30 cellular contexts compared by ENCODE assay signal in the genomic region with DNA sequence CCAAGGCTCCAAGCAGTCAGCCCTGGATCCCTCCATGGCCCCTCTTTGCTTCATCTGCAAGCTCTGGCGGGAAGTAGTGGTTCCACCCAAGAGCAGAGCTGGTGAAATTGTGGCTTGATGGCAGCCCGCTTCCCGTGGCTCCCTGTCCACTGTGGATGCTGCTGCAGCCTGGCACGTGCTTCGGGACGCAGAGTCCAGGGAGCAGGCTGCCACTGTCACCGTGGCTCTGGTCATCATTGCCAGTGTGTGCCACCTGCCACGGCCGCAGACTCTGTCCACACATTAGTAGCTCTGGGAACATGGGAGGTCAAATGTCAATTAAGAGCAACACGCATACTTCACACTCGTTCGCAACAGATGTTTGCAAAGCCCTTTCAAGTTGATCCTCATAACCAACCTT. TPM values are rescaled to one million over a fixed set of nuclear protein-coding genes. Genes with fewer than 3 reads are reported as not detected.
"Had no signal": no experiment of that assay in that cellular context is flagged by ENCODE, and none has a peak within 500 bp of the region (broad histone marks: within the 10 kb centered on the region; RNA-seq: fewer than 3 reads in every experiment).

No MANE protein-coding gene starts in this region.

- DNase-seq: cortex of kidney; effector CD8-positive, alpha-beta T cell; effector memory CD8-positive, alpha-beta T cell; endodermal cell; erythroblast; esophagus squamous epithelium; foreskin fibroblast; foreskin melanocyte; gastrocnemius medialis; glutamatergic neuron; heart right ventricle; hippocampal formation; left cardiac atrium; left lung; left ventricle myocardium superior; lower lobe of right lung; mesenchymal stem cell; midbrain had no signal

- H3K36me3 ChIP-seq: esophagus squamous epithelium, gastrocnemius medialis, heart right ventricle, left lung, lower lobe of right lung had no signal

- FAIRE-seq: colon, endometrium, islet of Langerhans, keratinocyte had no signal

- H3K4me3 Mint-ChIP-seq: dendritic cell treated with granulocyte-macrophage colony-stimulating factor and Interleukin-4, amounts not matched to agents 40 ng/mL and 50 ng/mL, for 4 days; effector memory CD8-positive, alpha-beta T cell; endodermal cell had no signal

- H3K27ac Mint-ChIP-seq: dendritic cell treated with granulocyte-macrophage colony-stimulating factor and Interleukin-4, amounts not matched to agents 40 ng/mL and 50 ng/mL, for 4 days; effector memory CD8-positive, alpha-beta T cell; endodermal cell had no signal

- H3K4me3 ChIP-seq: esophagus squamous epithelium, gastrocnemius medialis, heart right ventricle, left lung, lower lobe of right lung had no signal

- H3K4me1 ChIP-seq: esophagus squamous epithelium, gastrocnemius medialis, left lung, lower lobe of right lung had no signal

- H3K27ac ChIP-seq: epithelial cell of prostate, esophagus squamous epithelium, gastrocnemius medialis, heart right ventricle, left lung, lower lobe of right lung had no signal

- H3K9me3 Mint-ChIP-seq: dendritic cell treated with granulocyte-macrophage colony-stimulating factor and Interleukin-4, amounts not matched to agents 40 ng/mL and 50 ng/mL, for 4 days; effector memory CD8-positive, alpha-beta T cell; endodermal cell had no signal

- H3K4me1 Mint-ChIP-seq: endodermal cell had no signal

- H3K9me3 ChIP-seq: esophagus squamous epithelium, gastrocnemius medialis, heart right ventricle, left lung, lower lobe of right lung had no signal

- ATAC-seq: effector memory CD8-positive, alpha-beta T cell; esophagus mucosa; gastrocnemius medialis; heart right ventricle; left cardiac atrium; left lung; left ventricle myocardium superior; lower lobe of right lung had no signal

- H3K27me3 ChIP-seq: left lung had no signal

RNA-seq across cellular contexts. Expression of a gene that starts 40.8 kb away (rescaled TPM):
- total RNA-seq: dermis microvascular lymphatic vessel endothelial cell, endodermal cell, esophagus mucosa, left cardiac atrium, left lung, left ventricle myocardium superior, lower lobe of right lung, mononuclear cell, mucosa of gallbladder had no signal
- polyA plus RNA-seq: keratinocyte had no signal

RNA-seq across cellular contexts. Expression of a gene that starts 43.0 kb away (rescaled TPM):
- total RNA-seq: dermis microvascular lymphatic vessel endothelial cell, gastrocnemius medialis, glomerular endothelial cell, heart right ventricle, left cardiac atrium, left ventricle myocardium superior, lung microvascular endothelial cell, mononuclear cell, mucosa of gallbladder had no signal
- polyA plus RNA-seq: heart right ventricle had no signal
